In the genomic region with DNA sequence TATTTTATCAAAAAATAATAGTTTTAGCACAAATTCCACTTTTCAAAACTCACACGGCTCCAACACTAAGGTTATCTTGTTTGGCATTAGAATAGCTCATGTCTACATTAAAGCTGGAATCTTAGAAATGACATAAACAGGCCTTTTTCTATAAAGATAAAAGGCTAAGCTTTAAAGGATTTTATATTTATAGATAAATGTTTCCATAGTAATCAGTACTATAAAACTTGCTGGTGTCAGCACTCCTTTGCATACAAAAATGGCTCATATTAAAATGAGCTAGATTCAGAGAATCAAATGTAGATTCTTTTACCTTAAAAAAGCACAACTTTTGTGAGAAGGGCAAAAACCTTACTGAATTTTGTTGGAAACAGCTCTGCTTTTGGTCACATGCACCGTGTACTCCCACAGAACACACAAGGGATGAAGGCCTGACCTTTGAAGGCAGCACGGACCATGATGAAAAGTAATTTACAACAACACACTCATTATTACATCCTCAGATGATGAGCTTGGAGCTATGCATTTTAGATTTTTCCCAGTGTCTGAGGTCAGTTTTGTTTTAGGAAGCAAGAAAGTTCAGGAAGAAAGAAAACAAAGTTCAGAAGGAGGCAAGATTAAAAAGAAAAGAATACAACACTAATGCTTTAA, we compare ENCODE assay signal across 18 cellular contexts.
"Had no signal": no experiment of that assay in that cellular context is flagged by ENCODE, and none has a peak within 500 bp of the region (broad histone marks: within the 10 kb centered on the region; RNA-seq: fewer than 3 reads in every experiment).

No MANE protein-coding gene starts in this region.

- H3K36me3 ChIP-seq: esophagus muscularis mucosa, prostate gland, right atrium auricular region, WERI-Rb-1 had no signal

- H3K27me3 Mint-ChIP-seq: dendritic cell treated with granulocyte-macrophage colony-stimulating factor and Interleukin-4, amounts not matched to agents 40 ng/mL and 50 ng/mL, for 4 days had no signal

- H3K9me3 Mint-ChIP-seq: activated naive CD4-positive, alpha-beta T cell treated with anti-CD3 and anti-CD28 coated beads, Interleukin-2, amount 50 U/mL, for 72 hours; stimulated activated effector memory CD8-positive, alpha-beta T cell treated with anti-CD3 and anti-CD28 coated beads, Interleukin-12 subunit alpha, Interleukin-12 subunit beta, amount 100 ng/mL, for 72 hours; type B pancreatic cell had no signal

- H3K36me3 Mint-ChIP-seq: stimulated activated effector memory CD8-positive, alpha-beta T cell treated with anti-CD3 and anti-CD28 coated beads, Interleukin-12 subunit alpha, Interleukin-12 subunit beta, amount 100 ng/mL, for 72 hours had no signal

- H3K27ac Mint-ChIP-seq: dendritic cell treated with granulocyte-macrophage colony-stimulating factor and Interleukin-4, amounts not matched to agents 40 ng/mL and 50 ng/mL, for 4 days; stimulated activated effector memory CD8-positive, alpha-beta T cell treated with anti-CD3 and anti-CD28 coated beads, Interleukin-12 subunit alpha, Interleukin-12 subunit beta, amount 100 ng/mL, for 72 hours; type B pancreatic cell had no signal

- H3K27ac ChIP-seq: esophagus muscularis mucosa, prostate gland, right atrium auricular region, testis, WERI-Rb-1 had no signal

- DNase-seq: activated CD4-positive, alpha-beta T cell treated with anti-CD3 and anti-CD28 coated beads for 1 hour; activated gamma-delta T cell; effector CD8-positive, alpha-beta T cell; hippocampal formation; left cardiac atrium; small intestine; stimulated activated CD4-positive, alpha-beta T cell treated with anti-CD3 and anti-CD28 coated beads, Interleukin-4, amount 100 ng/mL, for 24 hours; T-helper 2 cell; testis; WERI-Rb-1 had no signal

- H3K9me3 ChIP-seq: esophagus muscularis mucosa, prostate gland, right atrium auricular region, testis had no signal

- H3K4me1 ChIP-seq: esophagus muscularis mucosa, prostate gland, right atrium auricular region had no signal

- H3K4me3 ChIP-seq: esophagus muscularis mucosa, lung, prostate gland, right atrium auricular region, testis had no signal

- H3K27me3 ChIP-seq: esophagus muscularis mucosa, right atrium auricular region, testis had no signal

- H3K4me3 Mint-ChIP-seq: dendritic cell treated with granulocyte-macrophage colony-stimulating factor and Interleukin-4, amounts not matched to agents 40 ng/mL and 50 ng/mL, for 4 days; stimulated activated effector memory CD8-positive, alpha-beta T cell treated with anti-CD3 and anti-CD28 coated beads, Interleukin-12 subunit alpha, Interleukin-12 subunit beta, amount 100 ng/mL, for 72 hours; type B pancreatic cell had no signal

- ATAC-seq: activated naive CD4-positive, alpha-beta T cell treated with anti-CD3 and anti-CD28 coated beads, Interleukin-2, amount 50 U/mL, for 72 hours; left cardiac atrium; stimulated activated effector memory CD8-positive, alpha-beta T cell treated with anti-CD3 and anti-CD28 coated beads, Interleukin-12 subunit alpha, Interleukin-12 subunit beta, amount 100 ng/mL, for 72 hours had no signal
